ENCODE assay signal across 21 cellular contexts in genomic region chr1:43653893-43654292, GRCh38. TPM values are rescaled to one million over a fixed set of nuclear protein-coding genes. Genes with fewer than 3 reads are reported as not detected.
DNase-seq lines count a peak whose midpoint lies in the region; ATAC-seq and TF ChIP-seq lines count a peak whose summit lies in the region.
"Had no signal": no experiment of that assay in that cellular context is flagged by ENCODE, and none has a peak within 500 bp of the region (broad histone marks: within the 10 kb centered on the region; RNA-seq: fewer than 3 reads in every experiment).

No MANE protein-coding gene starts in this region.

- DNase-seq in GM13976 (ENCODE audit: low spot score) (peak; percentile 53), OCI-M1 (lab: John Stamatoyannopoulos, UW) (peak; percentile 89), caudate nucleus (lab: John Stamatoyannopoulos, UW) (no peak), NCI-H446 treated with DMSO at 0.1 percent for 48 hours (lab: John Stamatoyannopoulos, UW) (no peak), CD1c-positive myeloid dendritic cell (ENCODE audit: extremely low spot score) (no peak), WERI-Rb-1 (no peak), natural killer cell (no peak)
- DNase-seq: colonic mucosa; DMS153; heart right ventricle; left cardiac atrium; naive B cell; NCI-H2081 treated with DMSO at 0.1 percent for 48 hours; NCI-H748 treated with DMSO at 0.1 percent for 48 hours; stimulated activated CD4-positive, alpha-beta T cell treated with anti-CD3 and anti-CD28 coated beads, Interleukin-2, amount 100 ng/mL, for 24 hours; stimulated activated CD8-positive, alpha-beta memory T cell treated with anti-CD3 and anti-CD28 coated beads, Interleukin-4, amount 100 ng/mL, for 48 hours; T1000; transverse colon had no signal

- H3K4me3 Mint-ChIP-seq in natural killer cell: no peak overlapping the region

- peaks cover 32 to 36% of the 10 kb centered on the region in 2 donors for H3K4me1 Mint-ChIP-seq in natural killer cell

- peak overlapping the region; percentile 59 for H3K4me2 ChIP-seq in BLaER1

- H3K27ac ChIP-seq in BLaER1 (no peak overlapping the region), caudate nucleus (ENCODE audit: low read depth, low read length) (peak overlapping the region; percentile 48), WERI-Rb-1 (no peak overlapping the region)
- H3K27ac ChIP-seq: colonic mucosa, heart right ventricle, HL-60, right atrium auricular region, transverse colon had no signal

- no peak for ATAC-seq in natural killer cell
- ATAC-seq: heart right ventricle, left cardiac atrium had no signal

- H3K4me3 ChIP-seq in BLaER1 (no peak overlapping the region), WERI-Rb-1 (ENCODE audit: low read depth, low read length) (no peak overlapping the region)
- H3K4me3 ChIP-seq: colonic mucosa, heart right ventricle, right atrium auricular region, transverse colon had no signal

- peaks cover 47% of the 10 kb centered on the region for H3K4me1 ChIP-seq in BLaER1

- peaks cover 11% of the 10 kb centered on the region for H3K36me3 Mint-ChIP-seq in natural killer cell

- H3K9ac ChIP-seq in BLaER1: peak overlapping the region; percentile 3; the same call in 1 of the 2 replicates

- no peaks in the 10 kb centered on the region for H3K9me3 Mint-ChIP-seq in natural killer cell
- H3K9me3 Mint-ChIP-seq: naive B cell had no signal

- H3K27me3 ChIP-seq in BLaER1 (no peaks in the 10 kb centered on the region), WERI-Rb-1 (ENCODE audit: insufficient read depth, low read depth, severe bottlenecking) (no peaks in the 10 kb centered on the region)
- H3K27me3 ChIP-seq: colonic mucosa, heart right ventricle, right atrium auricular region, transverse colon had no signal

- peaks cover 62% of the 10 kb centered on the region for H4K20me1 ChIP-seq in BLaER1

- H3K9me3 ChIP-seq in BLaER1: no peaks in the 10 kb centered on the region
- H3K9me3 ChIP-seq in WERI-Rb-1 (ENCODE audit: severe bottlenecking): no peaks in the 10 kb centered on the region
- H3K9me3 ChIP-seq: colonic mucosa, heart right ventricle, right atrium auricular region, transverse colon had no signal

- in situ Hi-C loops in GM13976 (cut with MboI; ENCODE audit: low sequenced_read_pairs, unreplicated experiment): no loop called here

- H3K27me3 Mint-ChIP-seq in natural killer cell (ENCODE audit: low read depth in 2 of 2): peaks cover 0 to 2% of the 10 kb centered on the region in 2 donors
- H3K27me3 Mint-ChIP-seq: naive B cell had no signal

- peak overlapping the region in 1 of 2 donors; percentile 39 for H3K27ac Mint-ChIP-seq in natural killer cell

- H3K36me3 ChIP-seq in BLaER1: peaks cover 58% of the 10 kb centered on the region
- peaks cover 48% of the 10 kb centered on the region for H3K36me3 ChIP-seq in WERI-Rb-1

- intact Hi-C loops in natural killer cell (cut with micrococcal nuclease): no loop called here

- TF ChIP-seq CTCF in GM13976 (IDR thresholded peaks at IDR 0.05; ENCODE audit: borderline replicate concordance, control extremely low read depth, extremely low read depth, insufficient read depth, missing control alignments) (no peak), WERI-Rb-1 (IDR thresholded peaks at IDR 0.05; ENCODE audit: low read depth, low read length) (no peak), natural killer cell (IDR thresholded peaks at IDR 0.05) (no peak)

RNA-seq across cellular contexts. Expression of gene KDM4A, which starts 3.9 kb away (rescaled TPM):
- 10 to 100 TPM; 41.5 to 70.9 (median 58.1) TPM for total RNA-seq in natural killer cell

RNA-seq across cellular contexts. Expression of gene ST3GAL3, which starts 53.4 kb away (rescaled TPM):
- total RNA-seq in natural killer cell: 10 to 100 TPM; 22.2 to 27.3 (median 22.3) TPM

Comparison
In these comparisons a context has a peak if more than half of its experiments do, and no peak if none do; other contexts are left out.
1. DNase-seq: peak in GM13976 (single experiment) and OCI-M1 (single experiment); none in caudate nucleus (0 of 61), NCI-H446 treated with DMSO at 0.1 percent for 48 hours (single experiment), CD1c-positive myeloid dendritic cell (single experiment), WERI-Rb-1 (single experiment) and natural killer cell (single experiment).